ENCODE assay signal across 23 cellular contexts in the genomic region with DNA sequence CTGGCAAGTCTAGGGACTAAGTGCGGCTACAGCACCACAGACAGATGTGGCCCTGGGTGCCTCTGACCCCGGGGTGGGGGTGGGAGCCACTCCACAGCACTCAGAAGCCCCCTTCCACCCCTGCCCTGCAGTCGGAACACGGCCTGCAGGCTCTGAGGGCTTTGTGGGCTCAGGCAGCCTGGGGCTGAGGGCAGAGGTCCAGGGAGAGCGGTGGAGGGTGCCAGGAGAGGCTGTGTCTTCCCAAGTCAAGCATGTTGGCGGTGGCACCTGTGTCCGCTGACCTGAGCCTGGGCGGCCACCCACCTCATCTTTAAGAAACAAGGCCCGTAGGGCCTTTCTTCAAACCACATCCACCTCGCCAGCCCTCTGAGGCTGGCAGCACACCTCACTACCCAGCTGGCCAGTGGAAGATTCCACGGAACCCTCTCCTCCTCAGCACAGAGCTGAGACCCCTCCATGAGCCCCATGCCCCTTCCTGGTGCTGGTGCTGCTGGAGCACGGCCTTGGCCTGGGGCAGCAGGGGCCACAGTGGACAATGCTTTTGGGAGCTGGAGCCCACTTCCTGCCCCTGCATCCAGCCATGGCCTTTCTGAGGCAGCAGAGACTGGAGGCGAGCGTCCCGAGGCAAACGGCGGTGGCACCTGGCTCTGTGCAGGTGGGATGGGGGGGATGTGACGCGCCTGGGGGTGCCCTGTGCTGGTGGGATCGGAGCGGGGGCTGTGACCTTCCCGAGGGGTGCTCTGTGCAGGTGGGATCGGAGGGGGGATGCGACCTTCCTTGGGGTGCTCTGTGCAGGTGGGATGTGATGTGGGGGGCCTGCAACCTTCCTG.
DNase-seq lines count a peak whose midpoint lies in the region; ATAC-seq, FAIRE-seq and TF ChIP-seq lines count a peak whose summit lies in the region.
"Had no signal": no experiment of that assay in that cellular context is flagged by ENCODE, and none has a peak within 500 bp of the region (broad histone marks: within the 10 kb centered on the region; RNA-seq: fewer than 3 reads in every experiment).

No MANE protein-coding gene starts in this region.

- H3K36me3 ChIP-seq in left ventricle myocardium inferior (peaks cover 11% of the 10 kb centered on the region), HEK293 (ENCODE audit: control insufficient read depth in 2 of 2, insufficient read depth in 1 of 2, low read length in 2 of 2) (peaks cover 0 to 37% of the 10 kb centered on the region in 2 experiments; a peak in 1 of 3 replicates), H1 (ENCODE audit: control insufficient read depth in 2 of 4, insufficient read depth in 4 of 4, low read length in 3 of 4) (no peaks in the 10 kb centered on the region)

- H2BK20ac ChIP-seq in H1 (ENCODE audit: low read length), result no peak overlapping the region

- H3K4me1 Mint-ChIP-seq in progenitor cell of endocrine pancreas (ENCODE audit: low read depth) (peaks cover 7% of the 10 kb centered on the region), nephron progenitor cell (peaks cover 60% of the 10 kb centered on the region)

- TF ChIP-seq CTCF in left ventricle myocardium inferior (IDR thresholded peaks at IDR 0.05; ENCODE audit: borderline replicate concordance) (no peak), HEK293 (tag by site-specific recombination; IDR thresholded peaks at IDR 0.05) (no peak), H1 (IDR thresholded peaks at IDR 0.05; ENCODE audit: control extremely low read depth in 1 of 3, insufficient read depth in 1 of 3, low read depth in 1 of 3, low read length in 3 of 3) (no peak), progenitor cell of endocrine pancreas (IDR thresholded peaks at IDR 0.05; ENCODE audit: unreplicated experiment) (no peak), nephron progenitor cell (IDR thresholded peaks at IDR 0.05) (no peak)

- no peaks in the 10 kb centered on the region for H3K9me3 ChIP-seq in left ventricle myocardium inferior (replicated peaks)
- H3K9me3 ChIP-seq in HEK293 (ENCODE audit: control insufficient read depth, insufficient read depth, low read depth, low read length), result no peaks in the 10 kb centered on the region
- H3K9me3 ChIP-seq in H1 (ENCODE audit: insufficient read depth in 2 of 2, low read depth in 1 of 2, low read length in 1 of 2), result no peaks in the 10 kb centered on the region
- H3K9me3 ChIP-seq: esophagus muscularis mucosa, SK-N-SH had no signal

- H3K56ac ChIP-seq in H1 (replicated peaks; ENCODE audit: insufficient read length, low read depth, low read length), result no peak overlapping the region

- H4K91ac ChIP-seq in H1 (replicated peaks; ENCODE audit: insufficient read length, low read length), result no peak overlapping the region

- no peak overlapping the region for H2BK15ac ChIP-seq in H1 (ENCODE audit: low read length)

- H3K27me3 ChIP-seq in left ventricle myocardium inferior (ENCODE audit: low read depth) (no peaks in the 10 kb centered on the region), H1 (replicated peaks in 1 of 4; ENCODE audit: control insufficient read depth in 3 of 4, extremely low read depth in 1 of 4, insufficient read depth in 3 of 4, low read length in 3 of 4) (no peaks in the 10 kb centered on the region)
- H3K27me3 ChIP-seq: esophagus muscularis mucosa, foreskin keratinocyte had no signal

- H2BK12ac ChIP-seq in H1 (ENCODE audit: low read depth, low read length), result no peak overlapping the region

- TF ChIP-seq EP300 in H1 (IDR thresholded peaks at IDR 0.05; ENCODE audit: borderline replicate concordance in 1 of 2, low read depth in 2 of 2, low read length in 2 of 2), result no peak

- no peak overlapping the region for H2BK5ac ChIP-seq in H1 (ENCODE audit: low read depth, low read length)

- peaks cover 0 to 74% of the 10 kb centered on the region in 2 experiments; a peak in 2 of 4 replicates for H3K79me2 ChIP-seq in H1 (ENCODE audit: control insufficient read depth in 1 of 2, insufficient read depth in 2 of 2, low read length in 2 of 2)

- H3K27me3 Mint-ChIP-seq in progenitor cell of endocrine pancreas, result no peaks in the 10 kb centered on the region
- peaks cover 3% of the 10 kb centered on the region for H3K27me3 Mint-ChIP-seq in nephron progenitor cell (ENCODE audit: low read depth, poor library complexity)
- H3K27me3 Mint-ChIP-seq: activated naive CD4-positive, alpha-beta T cell treated with anti-CD3 and anti-CD28 coated beads, Interleukin-2, amount 50 U/mL, for 24 hours; activated T-helper 17 cell treated with anti-CD3 and anti-CD28 coated beads, Interleukin-2, amount 50 U/mL, for 72 hours had no signal

- DNase-seq in Right ventricle myocardium superior (peak; percentile 33), left ventricle myocardium inferior (no peak), H1 (ENCODE audit: low read depth in 1 of 2, low spot score in 2 of 2) (no peak), progenitor cell of endocrine pancreas (ENCODE audit: low spot score, unreplicated experiment) (no peak), nephron progenitor cell (no peak), NCI-H524 (lab: John Stamatoyannopoulos, UW) (no peak)
- DNase-seq: activated CD4-positive, alpha-beta T cell treated with anti-CD3 and anti-CD28 coated beads for 48 hours; activated CD8-positive, alpha-beta memory T cell treated with anti-CD3 and anti-CD28 coated beads, Interleukin-2, amount 50 U/mL, for 4 hours; aorta; foreskin keratinocyte; HFFc6; NCI-H146; NCI-H446 treated with DMSO at 0.1 percent for 48 hours; retina; SK-N-SH; stimulated activated CD4-positive, alpha-beta T cell treated with anti-CD3 and anti-CD28 coated beads, Interleukin-2, amount 100 ng/mL, for 24 hours had no signal

- H3K4me3 ChIP-seq in left ventricle myocardium inferior, result no peak overlapping the region
- H3K4me3 ChIP-seq in HEK293 (ENCODE audit: low read depth, low read length), result no peak overlapping the region
- no peak overlapping the region for H3K4me3 ChIP-seq in H1 (ENCODE audit: extremely low read depth in 1 of 4, insufficient read depth in 2 of 4, low read depth in 3 of 4, low read length in 4 of 4)
- H3K4me3 ChIP-seq: coronary artery, esophagus muscularis mucosa had no signal

- peak overlapping the region; percentile 28 for H3K4ac ChIP-seq in H1 (replicated peaks; ENCODE audit: insufficient read length, low read depth, low read length)

- peak overlapping the region; percentile 77; the same call in 1 of the 2 replicates for H4K8ac ChIP-seq in H1 (ENCODE audit: extremely low read depth, insufficient read depth, low read length)

- no peak for ATAC-seq in Right ventricle myocardium superior (ENCODE audit: poor library complexity)
- ATAC-seq in GM19397 (IDR thresholded peaks at IDR 0.05; ENCODE audit: unreplicated experiment), result no peak
- ATAC-seq: activated T-helper 17 cell treated with anti-CD3 and anti-CD28 coated beads, Interleukin-2, amount 50 U/mL, for 72 hours; foreskin keratinocyte had no signal

- H3K4me2 ChIP-seq in H1 (ENCODE audit: insufficient read depth in 1 of 2, low read depth in 2 of 2, low read length in 2 of 2), result no peak overlapping the region; a peak in 1 of 4 replicates
- H3K4me2 ChIP-seq: SK-N-SH had no signal

- no peak overlapping the region; a peak in 1 of 7 replicates for H3K9ac ChIP-seq in H1 (replicated peaks in 1 of 4; ENCODE audit: extremely low read depth in 1 of 4, low read depth in 3 of 4, low read length in 3 of 4)
- H3K9ac ChIP-seq: SK-N-SH had no signal

- no peak for FAIRE-seq in H1 (lab: Jason Lieb, UNC)
- FAIRE-seq: D721Med had no signal

- intact Hi-C loops in Right ventricle myocardium superior (cut with DNase I) (no loop called here), left ventricle myocardium inferior (cut with micrococcal nuclease) (no loop called here)

- no peak for TF ChIP-seq POLR2A in H1 (IDR thresholded peaks at IDR 0.05; ENCODE audit: control extremely low read depth in 1 of 2, low read depth in 2 of 2, low read length in 2 of 2)

- H2AK5ac ChIP-seq in H1 (ENCODE audit: low read depth, low read length), result no peak overlapping the region

- no peak for TF ChIP-seq RAD21 in H1 (IDR thresholded peaks at IDR 0.05 in 1 of 2, conservative IDR thresholded peaks at IDR 0.05 in 1 of 2; ENCODE audit: low read depth in 2 of 2, low read length in 2 of 2)

- H3K23me2 ChIP-seq in H1 (ENCODE audit: low read depth, low read length), result peaks cover 2% of the 10 kb centered on the region; the same call in 1 of the 2 replicates

- H3K4me3 Mint-ChIP-seq in progenitor cell of endocrine pancreas (ENCODE audit: low read depth) (no peak overlapping the region), nephron progenitor cell (no peak overlapping the region)
- H3K4me3 Mint-ChIP-seq: activated T-helper 17 cell treated with anti-CD3 and anti-CD28 coated beads, Interleukin-2, amount 50 U/mL, for 72 hours had no signal

- no peak overlapping the region for H3K14ac ChIP-seq in H1 (ENCODE audit: insufficient read length)

- H3K36me3 Mint-ChIP-seq in progenitor cell of endocrine pancreas (ENCODE audit: insufficient read depth), result peaks cover 5% of the 10 kb centered on the region
- peaks cover 13% of the 10 kb centered on the region for H3K36me3 Mint-ChIP-seq in nephron progenitor cell (ENCODE audit: low read depth)

- WGBS in H1 (ENCODE audit: extremely low coverage in 1 of 2, insufficient coverage in 1 of 2, insufficient read length in 1 of 2, insufficient replicate concordance in 2 of 2, low coverage in 1 of 2, low lambda C conversion rate in 2 of 2, missing lambda C conversion rate in 1 of 2), 2 experiments, result 92% methylated on average over 19 of the region's 24 CpGs; no CpG with 5 or more reads in 1 of the 2 experiments

- CTCF ChIA-PET in HEK293 (lab: Yijun Ruan, JAX) (no interaction called here), H1 (lab: Charles Lee; ENCODE audit: partially characterized antibody) (interaction anchor here (0.6 to 4.6 kb wide), 7 partner anchors 9 to 689 kb away, joined by 3 to 40 read pairs (median 8); no protein-coding TSS in a partner anchor)

- H3K23ac ChIP-seq in H1 (ENCODE audit: insufficient read length), result no peak overlapping the region

- H3K27ac Mint-ChIP-seq in progenitor cell of endocrine pancreas (peak overlapping the region; percentile 67), nephron progenitor cell (no peak overlapping the region)

- no peak overlapping the region for H4K5ac ChIP-seq in H1 (ENCODE audit: insufficient read length, low read depth, low read length)

- POLR2A ChIA-PET in HEK293 (lab: Yijun Ruan, JAX), result interaction anchor here (0.6 kb wide), 1 partner anchor 98 kb away, joined by 3 read pairs; no protein-coding TSS in a partner anchor
- POLR2A ChIA-PET in H1 (lab: Charles Lee; ENCODE audit: partially characterized antibody), result interaction anchor here (1.0 to 3.1 kb wide), 8 partner anchors 8 to 269 kb away, joined by 3 to 13 read pairs (median 4); no protein-coding TSS in a partner anchor

- H2AFZ ChIP-seq in H1 (ENCODE audit: low read length), result no peak overlapping the region

- H3K27ac ChIP-seq in left ventricle myocardium inferior (replicated peaks) (no peak overlapping the region), HEK293 (ENCODE audit: extremely low read depth, low read depth, low read length) (no peak overlapping the region), H1 (ENCODE audit: low read depth, low read length) (peak overlapping the region; percentile 26; the same call in 1 of the 2 replicates)
- H3K27ac ChIP-seq: coronary artery, foreskin keratinocyte had no signal

- H3K9me3 Mint-ChIP-seq in progenitor cell of endocrine pancreas (ENCODE audit: low read depth) (no peaks in the 10 kb centered on the region), nephron progenitor cell (no peaks in the 10 kb centered on the region)
- H3K9me3 Mint-ChIP-seq: activated naive CD4-positive, alpha-beta T cell treated with anti-CD3 and anti-CD28 coated beads, Interleukin-2, amount 50 U/mL, for 24 hours; activated T-helper 17 cell treated with anti-CD3 and anti-CD28 coated beads, Interleukin-2, amount 50 U/mL, for 72 hours had no signal

- H4K20me1 ChIP-seq in H1 (replicated peaks in 1 of 2; ENCODE audit: control insufficient read depth in 1 of 2, insufficient read depth in 2 of 2, low read length in 2 of 2), result peaks cover 32 to 37% of the 10 kb centered on the region in 2 experiments

- peaks cover 24% of the 10 kb centered on the region for H3K79me1 ChIP-seq in H1 (ENCODE audit: low read depth, low read length)

- H3K4me1 ChIP-seq in left ventricle myocardium inferior, result peaks cover 65% of the 10 kb centered on the region
- H3K4me1 ChIP-seq in HEK293 (ENCODE audit: control insufficient read depth, insufficient read depth, low read length), result no peaks in the 10 kb centered on the region
- peaks cover 16 to 65% (median 57%) of the 10 kb centered on the region in 4 experiments for H3K4me1 ChIP-seq in H1 (replicated peaks in 1 of 4; ENCODE audit: control insufficient read depth in 3 of 4, insufficient read depth in 4 of 4, low read length in 3 of 4)
- H3K4me1 ChIP-seq: foreskin keratinocyte had no signal

- no peak overlapping the region for H2BK120ac ChIP-seq in H1 (replicated peaks; ENCODE audit: low read depth, low read length)

- no peak overlapping the region for H3K18ac ChIP-seq in H1 (ENCODE audit: extremely low read depth, low read length)
